ENCODE assay signal across 8 cellular contexts in the genomic region with DNA sequence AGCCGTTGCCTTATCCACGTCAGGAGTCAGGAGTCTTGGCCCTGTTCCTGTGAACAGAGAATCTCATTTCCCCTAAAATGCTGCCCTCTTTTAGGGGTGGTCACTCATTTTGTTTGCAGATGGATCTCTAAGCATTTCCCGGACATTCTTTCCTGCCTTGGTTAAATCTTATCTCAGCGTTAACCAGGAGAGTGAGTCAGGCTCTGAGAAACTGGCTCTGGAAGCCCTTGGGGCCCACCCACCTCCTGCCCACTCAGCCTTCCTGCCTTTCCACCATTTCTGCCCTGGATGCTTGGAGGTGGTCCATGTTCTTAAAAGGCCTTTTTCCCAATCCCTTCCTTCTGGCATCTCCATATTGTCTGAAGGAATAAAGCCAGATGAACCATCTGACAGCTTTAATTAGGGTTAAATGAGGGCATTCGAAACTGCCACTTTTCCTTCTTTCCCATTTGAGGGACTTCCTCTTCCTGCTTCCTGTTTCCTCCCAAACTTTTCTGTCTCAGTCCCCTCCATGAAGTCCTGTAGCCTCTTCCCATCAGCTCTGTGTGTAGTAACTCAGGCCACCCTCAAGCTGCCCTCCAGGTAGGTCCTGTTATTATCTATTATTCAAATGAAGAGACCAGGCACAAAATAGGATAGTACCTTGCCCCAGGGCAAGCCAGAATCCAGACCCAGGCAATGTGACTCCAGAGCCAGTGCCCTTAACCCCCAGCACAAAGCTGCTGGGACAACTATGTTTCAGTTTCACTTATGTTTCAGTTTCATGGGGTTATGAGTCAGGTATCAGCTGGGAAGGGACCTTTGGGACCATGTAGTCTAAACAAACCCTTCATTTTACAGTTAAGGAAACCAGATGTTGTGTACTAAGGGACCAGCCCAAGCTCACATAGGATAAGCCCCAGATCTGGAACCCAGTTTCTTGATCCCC. TPM values are rescaled to one million over a fixed set of nuclear protein-coding genes. Genes with fewer than 3 reads are reported as not detected.
A peak's percentile ranks its signal among the peaks of the same experiment; 100 is the strongest.
DNase-seq lines count a peak whose midpoint lies in the region; ATAC-seq, FAIRE-seq and TF ChIP-seq lines count a peak whose summit lies in the region.

No MANE protein-coding gene starts in this region.

- no peaks in the 10 kb centered on the region for H3K9me3 ChIP-seq in small intestine (ENCODE audit: control insufficient read depth, low read depth)

- peaks cover 5 to 14% of the 10 kb centered on the region in 2 donors for H3K4me1 ChIP-seq in small intestine (ENCODE audit: control insufficient read depth in 2 of 2, insufficient read depth in 1 of 2, low read depth in 1 of 2, low read length in 1 of 2)

- H3K36me3 ChIP-seq in small intestine (ENCODE audit: control insufficient read depth in 2 of 2, insufficient read depth in 2 of 2, low read length in 2 of 2) = no peaks in the 10 kb centered on the region

- no peak for FAIRE-seq in small intestine (lab: Jason Lieb, UNC)

- WGBS in small intestine, 3 donors = 52 to 65% (median 55%) methylated on average over 5 of the region's 5 CpGs

- peak; percentile 54 for ATAC-seq in GM19324 (IDR thresholded peaks at IDR 0.05; ENCODE audit: low FRiP score, unreplicated experiment)
- peak; percentile 82 for ATAC-seq in HG03280 (IDR thresholded peaks at IDR 0.05; ENCODE audit: unreplicated experiment)

- DNase-seq in fibroblast of mammary gland (ENCODE audit: low read depth) (peak; percentile 96), small intestine (peak; percentile 95), hippocampal formation (lab: John Stamatoyannopoulos, UW) (no peak), NCI-H526 (lab: John Stamatoyannopoulos, UW) (no peak)

- H3K27ac ChIP-seq in C4-2B (peak overlapping the region; percentile 91), small intestine (ENCODE audit: low read depth in 1 of 2, low read length in 1 of 2) (peak overlapping the region; percentile 74 to 81)

- no peak for TF ChIP-seq CTCF in C4-2B (conservative IDR thresholded peaks at IDR 0.05)
- no peak for TF ChIP-seq CTCF in WI38 (IDR thresholded peaks at IDR 0.05; ENCODE audit: low read depth, low read length)
- no peak for TF ChIP-seq CTCF in fibroblast of mammary gland (conservative IDR thresholded peaks at IDR 0.05; ENCODE audit: control insufficient read depth, insufficient read depth, low read depth, low read length)

- no peaks in the 10 kb centered on the region for H3K27me3 ChIP-seq in small intestine (ENCODE audit: control insufficient read depth in 2 of 2, insufficient read depth in 2 of 2, low read length in 2 of 2)

- H3K4me3 ChIP-seq in WI38 (ENCODE audit: low read depth, low read length) (peak overlapping the region; percentile 38), fibroblast of mammary gland (ENCODE audit: control insufficient read depth, low read depth, low read length) (peak overlapping the region; percentile 27), small intestine (ENCODE audit: low read depth in 1 of 2, low read length in 2 of 2) (no peak overlapping the region)

RNA-seq across cellular contexts. Expression of a gene that starts 9.7 kb away (rescaled TPM):
- 1 to 10 TPM; 2.2 to 7.3 (median 2.5) TPM for polyA plus RNA-seq in small intestine

Comparison
In these comparisons a context has a peak if more than half of its experiments do, and no peak if none do; other contexts are left out.
1. H3K4me3 ChIP-seq: peak in WI38 (single experiment) and fibroblast of mammary gland (single experiment); none in small intestine (0 of 2).
2. DNase-seq: peak in fibroblast of mammary gland (single experiment) and small intestine (single experiment); none in hippocampal formation (0 of 2) and NCI-H526 (0 of 2).